22 cellular contexts compared by ENCODE assay signal in the genomic region with DNA sequence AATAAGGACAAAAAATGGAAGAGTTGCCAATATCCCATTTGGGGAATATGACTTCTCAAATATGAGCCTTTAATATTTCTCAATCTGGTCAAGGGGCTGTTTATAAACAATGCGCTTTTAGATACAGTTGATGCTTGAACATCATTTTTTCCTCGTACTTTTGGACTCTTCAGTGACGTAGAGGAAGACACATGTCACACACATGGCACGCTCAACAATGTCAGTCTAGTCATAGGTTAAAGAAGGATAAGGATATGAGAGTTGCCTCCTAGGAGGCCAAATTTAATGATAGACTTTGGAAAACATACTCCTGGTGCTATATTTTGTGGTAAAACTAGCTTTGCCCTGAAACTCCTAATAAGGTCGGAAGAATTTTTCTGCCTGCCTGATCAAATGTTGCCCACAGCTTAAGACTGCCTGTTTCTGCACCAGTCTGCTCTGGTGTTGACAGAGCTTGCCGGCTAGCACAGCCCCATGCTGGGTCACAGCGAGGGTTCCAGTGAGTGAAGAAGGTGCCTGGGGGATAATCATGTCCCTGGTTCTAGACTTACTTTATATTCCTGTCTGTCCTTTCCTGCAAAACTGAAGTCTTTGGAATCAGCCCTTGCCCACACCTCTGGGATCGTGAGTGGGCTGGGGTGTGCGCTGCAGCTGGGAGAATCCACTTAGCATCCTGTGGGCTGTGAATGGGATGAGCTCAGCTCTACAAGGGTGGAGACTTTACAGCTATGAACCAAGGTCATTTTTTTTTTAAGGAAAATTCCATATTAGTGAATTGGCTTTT.
"Had no signal": no experiment of that assay in that cellular context is flagged by ENCODE, and none has a peak within 500 bp of the region (broad histone marks: within the 10 kb centered on the region; RNA-seq: fewer than 3 reads in every experiment).

No MANE protein-coding gene starts in this region.

- H3K27me3 ChIP-seq: hepatocyte, sigmoid colon, spleen, suprapubic skin, tibial artery, upper lobe of right lung had no signal

- H3K27ac ChIP-seq: hepatocyte, lower lobe of right lung, pancreas, prostate gland, sigmoid colon, spleen, suprapubic skin, thoracic aorta, tibial artery, upper lobe of right lung had no signal

- H3K4me3 ChIP-seq: hepatocyte, lower lobe of right lung, pancreas, prostate gland, sigmoid colon, spleen, suprapubic skin, thoracic aorta, tibial artery, upper lobe of right lung had no signal

- H3K9me3 ChIP-seq: lower lobe of right lung, pancreas, prostate gland, sigmoid colon, suprapubic skin, thoracic aorta, tibial artery, upper lobe of right lung had no signal

- ATAC-seq: left cardiac atrium; left lobe of liver; lower lobe of right lung; naive thymus-derived CD8-positive, alpha-beta T cell; pancreas; right cardiac atrium; stimulated activated effector memory CD8-positive, alpha-beta T cell treated with anti-CD3 and anti-CD28 coated beads, Interleukin-12 subunit alpha, Interleukin-12 subunit beta, amount 100 ng/mL, for 72 hours; upper lobe of right lung had no signal

- DNase-seq: kidney glomerular epithelial cell; left cardiac atrium; lower lobe of right lung; mammary epithelial cell; mesenchymal stem cell; naive thymus-derived CD8-positive, alpha-beta T cell; pancreas; right cardiac atrium; sigmoid colon; small intestine; spleen; stimulated activated CD4-positive, alpha-beta T cell treated with anti-CD3 and anti-CD28 coated beads, Interleukin-4, amount 100 ng/mL, for 24 hours; stimulated activated naive CD4-positive, alpha-beta T cell; tibial artery; trophoblast cell; upper lobe of right lung had no signal

- H3K36me3 ChIP-seq: lower lobe of right lung, pancreas, prostate gland, sigmoid colon, spleen, suprapubic skin, thoracic aorta, tibial artery, upper lobe of right lung had no signal

- H3K4me1 ChIP-seq: lower lobe of right lung, pancreas, prostate gland, sigmoid colon, spleen, suprapubic skin, tibial artery, upper lobe of right lung had no signal
